1 cellular context compared by ENCODE assay signal in genomic region chr15:34721157-34721801, GRCh38.
TF ChIP-seq lines count a peak whose summit lies in the region.

No MANE protein-coding gene starts in this region.

TF ChIP-seq in WTC11, 78 proteins besides CTCF, POLR2A, EP300 and RAD21:
- TF ChIP-seq ZBTB43 (CRISPR knock-in tag; IDR thresholded peaks at IDR 0.05) (no peak), SP1 (CRISPR knock-in tag; conservative IDR thresholded peaks at IDR 0.05) (no peak), ZNF532 (CRISPR knock-in tag; IDR thresholded peaks at IDR 0.05; ENCODE audit: borderline replicate concordance) (no peak)
